ENCODE assay signal across 21 cellular contexts in genomic region chr9:90290716-90291485, GRCh38.
"Had no signal": no experiment of that assay in that cellular context is flagged by ENCODE, and none has a peak within 500 bp of the region (broad histone marks: within the 10 kb centered on the region; RNA-seq: fewer than 3 reads in every experiment).

No MANE protein-coding gene starts in this region.

- H3K4me1 ChIP-seq: breast epithelium, gastrocnemius medialis, heart right ventricle, neural progenitor cell, spleen, testis, upper lobe of left lung had no signal

- DNase-seq: activated B cell treated with CpG ODN at 0.5 μM for 24 hours; activated CD4-positive, alpha-beta T cell treated with anti-CD3 and anti-CD28 coated beads for 48 hours; activated CD8-positive, alpha-beta T cell treated with anti-CD3 and anti-CD28 coated beads for 36 hours; activated effector memory CD4-positive, alpha-beta T cell treated with anti-CD3 and anti-CD28 coated beads, Interleukin-2, amount 50 U/mL, for 16 hours; activated T-cell treated with anti-CD3 and anti-CD28 coated beads, Interleukin-2, amount 50 U/mL, for 48 hours; adrenal gland; erythroblast; gastrocnemius medialis; heart right ventricle; mammary epithelial cell; naive B cell; ovary; SK-N-SH; spleen; T-helper 1 cell; testis; upper lobe of left lung had no signal

- H3K9me3 ChIP-seq: adrenal gland, breast epithelium, gastrocnemius medialis, heart right ventricle, ovary, SK-N-SH, spleen, testis, upper lobe of left lung had no signal

- H3K9ac ChIP-seq: neural progenitor cell, SK-N-SH had no signal

- H3K27me3 ChIP-seq: adrenal gland, breast epithelium, gastrocnemius medialis, neural progenitor cell, ovary, spleen, testis, upper lobe of left lung had no signal

- H3K4me2 ChIP-seq: neural progenitor cell, SK-N-SH had no signal

- H3K4me3 ChIP-seq: adrenal gland, breast epithelium, gastrocnemius medialis, heart right ventricle, neural progenitor cell, ovary, spleen, testis, upper lobe of left lung had no signal

- H3K27ac ChIP-seq: adrenal gland, breast epithelium, gastrocnemius medialis, heart right ventricle, neural progenitor cell, ovary, spleen, testis, upper lobe of left lung had no signal

- H3K36me3 ChIP-seq: adrenal gland, breast epithelium, gastrocnemius medialis, heart right ventricle, neural progenitor cell, ovary, spleen, upper lobe of left lung had no signal

- ATAC-seq: activated CD8-positive, alpha-beta T cell treated with anti-CD3 and anti-CD28 coated beads for 36 hours; gastrocnemius medialis; heart right ventricle; left lobe of liver; sciatic nerve had no signal

- H2AFZ ChIP-seq: neural progenitor cell had no signal
